In genomic region chr20:19673575-19673974, GRCh38 we compare ENCODE assay signal across 16 cellular contexts.
A peak's percentile ranks its signal among the peaks of the same experiment; 100 is the strongest.
DNase-seq lines count a peak whose midpoint lies in the region; ATAC-seq and TF ChIP-seq lines count a peak whose summit lies in the region.
"Had no signal": no experiment of that assay in that cellular context is flagged by ENCODE, and none has a peak within 500 bp of the region (broad histone marks: within the 10 kb centered on the region; RNA-seq: fewer than 3 reads in every experiment).

No MANE protein-coding gene starts in this region.

- in situ Hi-C loops in mammary epithelial cell (cut with MboI; ENCODE audit: low sequenced_read_pairs in 2 of 2) = loop anchor here (25.0 kb wide), 3 partner anchors 761 to 1261 kb away; no protein-coding TSS in a partner anchor

- H3K9me2 ChIP-seq in SK-N-SH = no peaks in the 10 kb centered on the region

- H3K79me2 ChIP-seq in SK-N-SH (ENCODE audit: insufficient read depth) (no peaks in the 10 kb centered on the region), mammary epithelial cell (ENCODE audit: insufficient read depth, low read length) (no peaks in the 10 kb centered on the region)

- H3K27ac Mint-ChIP-seq in type B pancreatic cell = peak overlapping the region; percentile 60
- H3K27ac Mint-ChIP-seq in chondrocyte (ENCODE audit: unreplicated experiment) = no peak overlapping the region
- H3K27ac Mint-ChIP-seq: CD14-positive monocyte had no signal

- peaks cover 25% of the 10 kb centered on the region; the same call in 1 of the 2 replicates for H3K27me3 ChIP-seq in SK-N-SH (ENCODE audit: insufficient read depth)
- peaks cover 4% of the 10 kb centered on the region for H3K27me3 ChIP-seq in mammary epithelial cell (ENCODE audit: insufficient read depth, low read length)
- no peaks in the 10 kb centered on the region for H3K27me3 ChIP-seq in thyroid gland

- POLR2A ChIA-PET in SK-N-SH (lab: Yijun Ruan, JAX) = no interaction called here

- no peak for TF ChIP-seq EP300 in SK-N-SH (IDR thresholded peaks at IDR 0.05; ENCODE audit: borderline replicate concordance in 1 of 2, low read depth in 1 of 2, low read length in 1 of 2)

- H3K36me3 ChIP-seq in SK-N-SH (replicated peaks in 1 of 2; ENCODE audit: control insufficient read depth in 1 of 2, insufficient read depth in 2 of 2, low read length in 1 of 2) (no peaks in the 10 kb centered on the region), mammary epithelial cell (ENCODE audit: insufficient read depth, low read length) (no peaks in the 10 kb centered on the region), thyroid gland (no peaks in the 10 kb centered on the region)

- BruUV-seq in mammary epithelial cell (replicated peaks; lab: Mats Ljungman, UMichigan) = no TSS peak

- TF ChIP-seq CTCF in SK-N-SH (IDR thresholded peaks at IDR 0.05) (no peak), mammary epithelial cell (conservative IDR thresholded peaks at IDR 0.05 in 1 of 2, IDR thresholded peaks at IDR 0.05 in 1 of 2; ENCODE audit: extremely low read depth in 1 of 2, insufficient read depth in 1 of 2, low read depth in 1 of 2, low read length in 2 of 2) (no peak), type B pancreatic cell (conservative IDR thresholded peaks at IDR 0.05) (no peak), chondrocyte (IDR thresholded peaks at IDR 0.05) (no peak), thyroid gland (IDR thresholded peaks at IDR 0.05) (no peak)

- H3K4me3 ChIP-seq in SK-N-SH (ENCODE audit: low read depth in 2 of 2, low read length in 1 of 2) (no peak overlapping the region), mammary epithelial cell (replicated peaks in 1 of 3; ENCODE audit: insufficient read depth in 1 of 3, low read depth in 2 of 3, low read length in 3 of 3) (no peak overlapping the region), thyroid gland (replicated peaks in 1 of 3) (no peak overlapping the region)

- H3K4me1 ChIP-seq in SK-N-SH (ENCODE audit: control insufficient read depth in 1 of 2, insufficient read depth in 2 of 2, low read depth in 1 of 2, low read length in 1 of 2) (no peaks in the 10 kb centered on the region), mammary epithelial cell (ENCODE audit: insufficient read depth, low read length) (no peaks in the 10 kb centered on the region), thyroid gland (no peaks in the 10 kb centered on the region)

- H3K27me3 Mint-ChIP-seq in type B pancreatic cell (no peaks in the 10 kb centered on the region), chondrocyte (ENCODE audit: low read depth) (peaks cover 20% of the 10 kb centered on the region)

- DNase-seq in SK-N-SH (no peak), LHCN-M2 (ENCODE audit: low read depth) (peak; percentile 28), mammary epithelial cell (peak; percentile 41), type B pancreatic cell (ENCODE audit: extremely low spot score, unreplicated experiment) (no peak), chondrocyte (ENCODE audit: low spot score) (no peak), left colon (no peak), thyroid gland (no peak)
- DNase-seq: DMS79 treated with DMSO at 0.1 percent for 48 hours, NCI-H1048, NCI-H1694, NCI-H2107, NCI-H446, NCI-H82, SW 1271 had no signal

- H3K4me1 Mint-ChIP-seq in type B pancreatic cell (ENCODE audit: unreplicated experiment) (peaks cover 9% of the 10 kb centered on the region), chondrocyte (ENCODE audit: low read depth) (no peaks in the 10 kb centered on the region)

- TF ChIP-seq RAD21 in SK-N-SH (IDR thresholded peaks at IDR 0.05; ENCODE audit: low read length) = no peak

- intact Hi-C loops in mammary epithelial cell (cut with micrococcal nuclease) (no loop called here), left colon (cut with DNase I, micrococcal nuclease) (no loop called here), thyroid gland (cut with DNase I) (no loop called here)

- H2AFZ ChIP-seq in SK-N-SH (ENCODE audit: low read depth) = no peak overlapping the region
- H2AFZ ChIP-seq in mammary epithelial cell (ENCODE audit: low read depth, low read length) = no peak overlapping the region

- H4K20me1 ChIP-seq in SK-N-SH (ENCODE audit: insufficient read depth) (no peaks in the 10 kb centered on the region), mammary epithelial cell (ENCODE audit: insufficient read depth, low read length) (no peaks in the 10 kb centered on the region)

- H3K9ac ChIP-seq in SK-N-SH (no peak overlapping the region), mammary epithelial cell (ENCODE audit: insufficient read depth, low read length) (no peak overlapping the region)

- H3K4me3 Mint-ChIP-seq in type B pancreatic cell (no peak overlapping the region), chondrocyte (ENCODE audit: unreplicated experiment) (no peak overlapping the region)

- ATAC-seq in SK-N-SH treated with all-trans-retinoic acid at 6 μM for 48 hours (no peak), left colon (no peak)

- H3K27ac ChIP-seq in SK-N-SH (ENCODE audit: low read depth in 2 of 2, low read length in 1 of 2) (no peak overlapping the region), mammary epithelial cell (ENCODE audit: insufficient read depth, low read depth, low read length) (no peak overlapping the region), thyroid gland (no peak overlapping the region)

- H3K9me3 ChIP-seq in SK-N-SH (no peaks in the 10 kb centered on the region), mammary epithelial cell (replicated peaks; ENCODE audit: insufficient read depth, low read length) (no peaks in the 10 kb centered on the region), thyroid gland (no peaks in the 10 kb centered on the region)

- dilution Hi-C loops in mammary epithelial cell (cut with HindIII; ENCODE audit: low sequenced_read_pairs) = no loop called here

- CTCF ChIA-PET in SK-N-SH (lab: Yijun Ruan, JAX) (interaction anchor here (1.6 to 6.0 kb wide), 2 partner anchors 12 to 19 kb away, joined by 4 to 50 read pairs; no protein-coding TSS in a partner anchor), mammary epithelial cell (lab: Charles Lee; ENCODE audit: low non-redundant PET) (no interaction called here)

- H3K9me3 Mint-ChIP-seq in type B pancreatic cell (peaks cover 16% of the 10 kb centered on the region), chondrocyte (ENCODE audit: low read depth) (no peaks in the 10 kb centered on the region)

- H3K36me3 Mint-ChIP-seq in type B pancreatic cell (peaks cover 8% of the 10 kb centered on the region), chondrocyte (ENCODE audit: low read depth) (no peaks in the 10 kb centered on the region)
- H3K36me3 Mint-ChIP-seq: CD14-positive monocyte had no signal

- no peak for TF ChIP-seq POLR2A in thyroid gland (IDR thresholded peaks at IDR 0.05)

- H3K4me2 ChIP-seq in SK-N-SH (no peak overlapping the region), mammary epithelial cell (ENCODE audit: insufficient read depth, low read depth, low read length) (no peak overlapping the region)

- no peaks in the 10 kb centered on the region for H3F3A ChIP-seq in SK-N-SH (replicated peaks; ENCODE audit: insufficient read depth)

TF ChIP-seq in SK-N-SH, 30 proteins besides CTCF, POLR2A, EP300 and RAD21:
- 0 out of 2 replicates have a peak, but pooled peaks have one; percentile 3 for TF ChIP-seq FOSL2 (IDR thresholded peaks at IDR 0.05; ENCODE audit: borderline replicate concordance, low read depth)
- TF ChIP-seq NFIC (IDR thresholded peaks at IDR 0.05; ENCODE audit: borderline replicate concordance) = 0 out of 2 replicates have a peak, but pooled peaks have one; percentile 19
- no peak for TF ChIP-seq MXI1 (IDR thresholded peaks at IDR 0.05; ENCODE audit: low read depth, low read length)

TF ChIP-seq in SK-N-SH treated with all-trans-retinoic acid at 6 μM for 48 hours, 23 proteins besides CTCF, POLR2A, EP300 and RAD21:
- TF ChIP-seq ZNF70 (CRISPR knock-in tag; IDR thresholded peaks at IDR 0.05) (no peak), PATZ1 (CRISPR knock-in tag; IDR thresholded peaks at IDR 0.05; ENCODE audit: borderline replicate concordance) (no peak), TOX (CRISPR knock-in tag; IDR thresholded peaks at IDR 0.05; ENCODE audit: borderline replicate concordance) (no peak), TSHZ2 (CRISPR knock-in tag; IDR thresholded peaks at IDR 0.05) (no peak), ISL1 (CRISPR knock-in tag; IDR thresholded peaks at IDR 0.05) (no peak), PPARA (CRISPR knock-in tag; IDR thresholded peaks at IDR 0.05; ENCODE audit: borderline replicate concordance) (no peak), SNAI2 (CRISPR knock-in tag; IDR thresholded peaks at IDR 0.05) (no peak)

Comparison
In these comparisons a context has a peak if more than half of its experiments do, and no peak if none do; other contexts are left out.
1. DNase-seq: peak in LHCN-M2 (single experiment) and mammary epithelial cell (single experiment); none in SK-N-SH (single experiment), type B pancreatic cell (single experiment), chondrocyte (single experiment), left colon (0 of 2) and thyroid gland (0 of 2).